In genomic region chr6:108118791-108119211, GRCh38 we compare ENCODE assay signal across 10 cellular contexts. TPM values are rescaled to one million over a fixed set of nuclear protein-coding genes. Genes with fewer than 3 reads are reported as not detected.
DNase-seq lines count a peak whose midpoint lies in the region; ATAC-seq and TF ChIP-seq lines count a peak whose summit lies in the region.
"Had no signal": no experiment of that assay in that cellular context is flagged by ENCODE, and none has a peak within 500 bp of the region (broad histone marks: within the 10 kb centered on the region; RNA-seq: fewer than 3 reads in every experiment).

No MANE protein-coding gene starts in this region.

- POLR2A ChIA-PET in activated naive CD8-positive, alpha-beta T cell treated with anti-CD3 and anti-CD28 coated beads, Interleukin-2, amount 10 ng/mL, durations not matched to agents 7 days and 5 days (lab: Charles Lee): interaction anchor here (1.1 kb wide), 1 partner anchor 143 kb away, joined by 4 read pairs; the partner anchor contains the start of gene SNX3

- H3K4me1 Mint-ChIP-seq in activated naive CD4-positive, alpha-beta T cell treated with anti-CD3 and anti-CD28 coated beads, Interleukin-2, amount 50 U/mL, for 24 hours: peaks cover 37% of the 10 kb centered on the region
- peaks cover 39% of the 10 kb centered on the region for H3K4me1 Mint-ChIP-seq in activated naive CD8-positive, alpha-beta T cell treated with anti-CD3 and anti-CD28 coated beads, Interleukin-2, amount 10 ng/mL, durations not matched to agents 7 days and 5 days

- no peak overlapping the region for H3K27ac ChIP-seq in left lung
- no peak overlapping the region for H3K27ac ChIP-seq in tibial nerve

- H3K9me3 Mint-ChIP-seq in activated naive CD4-positive, alpha-beta T cell treated with anti-CD3 and anti-CD28 coated beads, Interleukin-2, amount 50 U/mL, for 24 hours: no peaks in the 10 kb centered on the region
- H3K9me3 Mint-ChIP-seq in activated naive CD8-positive, alpha-beta T cell treated with anti-CD3 and anti-CD28 coated beads, Interleukin-2, amount 10 ng/mL, durations not matched to agents 7 days and 5 days: no peaks in the 10 kb centered on the region

- H3K36me3 ChIP-seq in left lung (no peaks in the 10 kb centered on the region), tibial nerve (no peaks in the 10 kb centered on the region)

- WGBS in tibial nerve, 2 donors: 2 to 3% methylated on average over 19 of the region's 19 CpGs

- no peak for TF ChIP-seq POLR2A in tibial nerve (IDR thresholded peaks at IDR 0.05)

- no peak for ATAC-seq in activated naive CD8-positive, alpha-beta T cell treated with anti-CD3 and anti-CD28 coated beads, Interleukin-2, amount 10 ng/mL, durations not matched to agents 7 days and 5 days (ENCODE audit: low read depth)
- no peak for ATAC-seq in left lung
- no peak for ATAC-seq in HG03442 (IDR thresholded peaks at IDR 0.05; ENCODE audit: unreplicated experiment)
- ATAC-seq in GM21825 (IDR thresholded peaks at IDR 0.05; ENCODE audit: unreplicated experiment): no peak

- H3K9me3 ChIP-seq in left lung: no peaks in the 10 kb centered on the region
- H3K9me3 ChIP-seq in tibial nerve: no peaks in the 10 kb centered on the region
- H3K9me3 ChIP-seq: mucosa of descending colon had no signal

- intact Hi-C loops in left lung (cut with DNase I): loop anchor here in 1 of 2 donors (10.0 kb wide), 1 partner anchor 406 kb away; no protein-coding TSS in a partner anchor

- H3K27ac Mint-ChIP-seq in activated naive CD4-positive, alpha-beta T cell treated with anti-CD3 and anti-CD28 coated beads, Interleukin-2, amount 50 U/mL, for 24 hours: no peak overlapping the region
- peak overlapping the region; percentile 16 for H3K27ac Mint-ChIP-seq in activated naive CD8-positive, alpha-beta T cell treated with anti-CD3 and anti-CD28 coated beads, Interleukin-2, amount 10 ng/mL, durations not matched to agents 7 days and 5 days

- H3K4me1 ChIP-seq in left lung: peaks cover 21 to 51% of the 10 kb centered on the region in 2 donors
- peaks cover 0 to 62% (median 41%) of the 10 kb centered on the region in 4 donors for H3K4me1 ChIP-seq in tibial nerve

- H3K4me3 ChIP-seq in left lung (peak overlapping the region; percentile 15 to 65), tibial nerve (peak overlapping the region in 3 of 4 donors; percentile 18 to 74 (median 38))
- H3K4me3 ChIP-seq: mucosa of descending colon had no signal

- peak overlapping the region; percentile 95 for H3K4me3 Mint-ChIP-seq in activated naive CD4-positive, alpha-beta T cell treated with anti-CD3 and anti-CD28 coated beads, Interleukin-2, amount 50 U/mL, for 24 hours
- peak overlapping the region; percentile 94 for H3K4me3 Mint-ChIP-seq in activated naive CD8-positive, alpha-beta T cell treated with anti-CD3 and anti-CD28 coated beads, Interleukin-2, amount 10 ng/mL, durations not matched to agents 7 days and 5 days

- no peak for TF ChIP-seq CTCF in left lung (IDR thresholded peaks at IDR 0.05)
- no peak for TF ChIP-seq CTCF in tibial nerve (IDR thresholded peaks at IDR 0.05)

- H3K27me3 ChIP-seq in left lung (peaks cover 51 to 100% of the 10 kb centered on the region in 2 donors), tibial nerve (peaks cover 0 to 94% of the 10 kb centered on the region in 2 donors)

- TF ChIP-seq EP300 in tibial nerve (IDR thresholded peaks at IDR 0.05): peak in 1 of 2 donors; percentile 12

- peaks cover 1% of the 10 kb centered on the region for H3K36me3 Mint-ChIP-seq in activated naive CD4-positive, alpha-beta T cell treated with anti-CD3 and anti-CD28 coated beads, Interleukin-2, amount 50 U/mL, for 24 hours
- H3K36me3 Mint-ChIP-seq in activated naive CD8-positive, alpha-beta T cell treated with anti-CD3 and anti-CD28 coated beads, Interleukin-2, amount 10 ng/mL, durations not matched to agents 7 days and 5 days: no peaks in the 10 kb centered on the region

- DNase-seq in activated naive CD4-positive, alpha-beta T cell treated with anti-CD3 and anti-CD28 coated beads, Interleukin-2, amount 50 U/mL, for 16 hours: no peak
- DNase-seq in activated naive CD8-positive, alpha-beta T cell treated with anti-CD3 and anti-CD28 coated beads, Interleukin-2, amount 10 ng/mL, durations not matched to agents 7 days and 5 days: no peak
- DNase-seq in left lung (no peak), tibial nerve (ENCODE audit: low spot score in 2 of 2) (no peak)
- DNase-seq in effector CD8-positive, alpha-beta T cell (lab: John Stamatoyannopoulos, UW): no peak
- DNase-seq: activated CD4-positive, alpha-beta T cell treated with anti-CD3 and anti-CD28 coated beads, Interleukin-2, amount 50 U/mL, for 4 hours; mucosa of descending colon had no signal

- peaks cover 67% of the 10 kb centered on the region for H3K27me3 Mint-ChIP-seq in activated naive CD4-positive, alpha-beta T cell treated with anti-CD3 and anti-CD28 coated beads, Interleukin-2, amount 50 U/mL, for 24 hours
- peaks cover 92% of the 10 kb centered on the region for H3K27me3 Mint-ChIP-seq in activated naive CD8-positive, alpha-beta T cell treated with anti-CD3 and anti-CD28 coated beads, Interleukin-2, amount 10 ng/mL, durations not matched to agents 7 days and 5 days

RNA-seq across cellular contexts. Expression of gene OSTM1, which starts 44.3 kb away (rescaled TPM):
- total RNA-seq in activated naive CD8-positive, alpha-beta T cell treated with anti-CD3 and anti-CD28 coated beads, Interleukin-2, amount 10 ng/mL, durations not matched to agents 7 days and 5 days: 10 to 100 TPM; 34.3 to 35.1 TPM
- 10 to 100 TPM; 52.0 to 73.1 TPM for total RNA-seq in left lung
- total RNA-seq in tibial nerve: 100 to 1,000 TPM in 2 of 4 donors, 10 to 100 TPM in 2; 49.8 to 136 (median 96.0) TPM

RNA-seq across cellular contexts. Expression of gene NR2E1, which starts 47.0 kb away (rescaled TPM):
- not detected for total RNA-seq in activated naive CD8-positive, alpha-beta T cell treated with anti-CD3 and anti-CD28 coated beads, Interleukin-2, amount 10 ng/mL, durations not matched to agents 7 days and 5 days
- total RNA-seq in left lung (not detected), tibial nerve (not detected)
- total RNA-seq: mucosa of descending colon had no signal
